ENCODE assay signal across 28 cellular contexts in genomic region chr4:52578951-52579350, GRCh38.
"Had no signal": no experiment of that assay in that cellular context is flagged by ENCODE, and none has a peak within 500 bp of the region (broad histone marks: within the 10 kb centered on the region; RNA-seq: fewer than 3 reads in every experiment).

No MANE protein-coding gene starts in this region.

- H3K9ac ChIP-seq: neural progenitor cell, parathyroid adenoma had no signal

- H3K27me3 ChIP-seq: neural progenitor cell, ovary, right lobe of liver, sigmoid colon, suprapubic skin, testis, tibial artery, transverse colon, upper lobe of left lung, vagina had no signal

- H3K9me3 ChIP-seq: ovary, psoas muscle, right lobe of liver, sigmoid colon, suprapubic skin, testis, tibial artery, transverse colon, upper lobe of left lung, vagina had no signal

- H2AFZ ChIP-seq: neural progenitor cell, parathyroid adenoma had no signal

- H3K4me3 ChIP-seq: neural progenitor cell, ovary, psoas muscle, right lobe of liver, sigmoid colon, suprapubic skin, testis, tibial artery, transverse colon, upper lobe of left lung, vagina had no signal

- ATAC-seq: natural killer cell; psoas muscle; right cardiac atrium; right lobe of liver; stimulated activated memory B cell treated with anti-CD40 and anti-IgM and Interleukin-4, amounts not matched to agents 10 μg/mL and 1 μg/mL and 100 μg/mL, for 72 hours; stimulated activated naive CD8-positive, alpha-beta T cell treated with anti-CD3 and anti-CD28 coated beads, Interleukin-15, amount 100 ng/mL, for 72 hours; stimulated activated naive CD8-positive, alpha-beta T cell treated with anti-CD3 and anti-CD28 coated beads, Interleukin-15, Interleukin-2, amounts not matched to agents 100 U/mL and 50 U/mL, for 24 hours had no signal

- H3K4me2 ChIP-seq: neural progenitor cell had no signal

- FAIRE-seq: small intestine, urothelium cell line had no signal

- DNase-seq: natural killer cell; occipital lobe; ovary; posterior cingulate gyrus; psoas muscle; right cardiac atrium; right lobe of liver; sigmoid colon; small intestine; stimulated activated CD4-positive, alpha-beta T cell treated with anti-CD3 and anti-CD28 coated beads, Interleukin-15, amount 100 ng/mL, for 24 hours; stimulated activated CD4-positive, alpha-beta T cell treated with anti-CD3 and anti-CD28 coated beads, Interleukin-2, amount 100 ng/mL, for 24 hours; stimulated activated CD4-positive, alpha-beta T cell treated with anti-CD3 and anti-CD28 coated beads, Interleukin-4, amount 100 ng/mL, for 1 hour; stimulated activated CD4-positive, alpha-beta T cell treated with anti-CD3 and anti-CD28 coated beads, Interleukin-4, amount 100 ng/mL, for 4 hours; stimulated activated CD8-positive, alpha-beta memory T cell treated with anti-CD3 and anti-CD28 coated beads, Interleukin-4, amount 100 ng/mL, for 48 hours; stimulated activated naive CD4-positive, alpha-beta T cell; stimulated activated naive CD8-positive, alpha-beta T cell treated with anti-CD3 and anti-CD28 coated beads, Interleukin-15, amount 100 ng/mL, for 72 hours; stimulated activated naive CD8-positive, alpha-beta T cell treated with anti-CD3 and anti-CD28 coated beads, Interleukin-15, Interleukin-2, amounts not matched to agents 100 U/mL and 50 U/mL, for 24 hours; substantia nigra; testis; tibial artery; transverse colon; upper lobe of left lung had no signal

- H3K4me1 ChIP-seq: neural progenitor cell, parathyroid adenoma, psoas muscle, right lobe of liver, suprapubic skin, testis, tibial artery, transverse colon, upper lobe of left lung, vagina had no signal

- H3K27ac ChIP-seq: neural progenitor cell, ovary, parathyroid adenoma, psoas muscle, right lobe of liver, sigmoid colon, suprapubic skin, testis, tibial artery, transverse colon, upper lobe of left lung, vagina had no signal

- H3K36me3 ChIP-seq: neural progenitor cell, ovary, right lobe of liver, sigmoid colon, suprapubic skin, tibial artery, transverse colon, upper lobe of left lung, vagina had no signal
